Comparison of ENCODE assay signal across 8 cellular contexts in the genomic region with DNA sequence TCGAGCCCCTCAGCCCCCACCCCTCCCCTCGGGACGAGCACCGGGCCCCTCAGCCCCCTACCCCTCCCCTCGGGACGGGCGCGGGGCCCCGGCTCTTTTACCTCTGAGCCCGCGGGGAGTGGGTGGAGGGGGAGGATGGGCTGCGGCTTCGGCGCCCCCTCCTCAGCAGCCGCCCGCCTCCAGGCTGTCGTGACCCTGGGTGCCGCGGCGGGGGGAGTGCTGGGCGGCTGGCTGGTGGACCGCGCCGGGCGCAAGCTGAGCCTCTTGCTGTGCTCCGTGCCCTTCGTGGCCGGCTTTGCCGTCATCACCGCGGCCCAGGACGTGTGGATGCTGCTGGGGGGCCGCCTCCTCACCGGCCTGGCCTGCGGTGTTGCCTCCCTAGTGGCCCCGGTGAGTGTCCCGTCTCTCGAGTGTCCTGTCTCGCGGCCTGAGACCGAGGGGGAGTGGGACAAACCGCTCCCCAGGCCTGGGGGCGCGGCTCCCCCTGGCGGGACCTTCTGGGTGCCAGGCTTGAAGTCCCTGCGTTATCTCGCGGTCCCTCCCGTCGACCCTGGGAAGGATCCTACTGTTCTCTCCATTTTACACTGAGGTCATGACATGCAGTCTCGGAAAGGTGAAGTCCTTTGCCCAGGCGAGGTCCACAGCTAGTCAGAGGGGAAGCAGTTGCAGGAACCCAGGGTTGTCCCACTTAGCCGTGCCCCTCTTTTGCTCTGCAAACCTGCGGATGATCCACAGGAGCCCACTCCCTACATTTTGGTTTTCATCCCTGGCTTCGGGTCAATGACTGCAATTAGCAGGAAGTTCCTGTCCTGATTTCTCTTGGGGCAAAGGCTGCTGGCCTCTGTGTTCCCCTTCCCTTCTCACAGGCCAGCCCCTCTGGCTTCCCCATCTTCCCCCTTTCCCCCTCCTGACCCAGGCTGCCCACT. TPM values are rescaled to one million over a fixed set of nuclear protein-coding genes. Genes with fewer than 3 reads are reported as not detected.
DNase-seq lines count a peak whose midpoint lies in the region; ATAC-seq and TF ChIP-seq lines count a peak whose summit lies in the region.

No MANE protein-coding gene starts in this region.

- H3K9me2 ChIP-seq in DOHH2 (replicated peaks; ENCODE audit: control insufficient read depth, low read length) (no peaks in the 10 kb centered on the region), Karpas-422 (replicated peaks; ENCODE audit: insufficient read depth, low read length) (no peaks in the 10 kb centered on the region)

- in situ Hi-C loops in G401 (cut with HindIII; ENCODE audit: low sequenced_read_pairs) = no loop called here

- peak overlapping the region; percentile 53 for H3K27ac Mint-ChIP-seq in activated CD8-positive, alpha-beta T cell treated with anti-CD3 and anti-CD28 coated beads, Interleukin-2, amount 10 ng/mL, durations not matched to agents 7 days and 5 days
- H3K27ac Mint-ChIP-seq in nephron = peak overlapping the region in 1 of 3 experiments; percentile 42

- peak; percentile 70 for DNase-seq in Karpas-422
- DNase-seq in activated CD8-positive, alpha-beta T cell treated with anti-CD3 and anti-CD28 coated beads, Interleukin-2, amount 10 ng/mL, durations not matched to agents 7 days and 5 days = peak; percentile 46
- DNase-seq in fibroblast of peridontal ligament (ENCODE audit: extremely low read depth) = peak; percentile 13
- no peak for DNase-seq in G401 (ENCODE audit: low spot score)

- H3K27me3 ChIP-seq in DOHH2 (ENCODE audit: control insufficient read depth, low read length) = no peaks in the 10 kb centered on the region
- no peaks in the 10 kb centered on the region for H3K27me3 ChIP-seq in Karpas-422 (ENCODE audit: low read length)

- peaks cover 10% of the 10 kb centered on the region for H3K79me2 ChIP-seq in DOHH2 (ENCODE audit: control insufficient read depth, low read length)
- peaks cover 19% of the 10 kb centered on the region for H3K79me2 ChIP-seq in Karpas-422 (ENCODE audit: low read length)

- CTCF ChIA-PET in activated CD8-positive, alpha-beta T cell treated with anti-CD3 and anti-CD28 coated beads, Interleukin-2, amount 10 ng/mL, durations not matched to agents 7 days and 5 days (lab: Charles Lee) = interaction anchor here (0.8 to 3.4 kb wide), 10 partner anchors 10 to 183 kb away, joined by 3 to 15 read pairs (median 4); no protein-coding TSS in a partner anchor

- peak; percentile 68 for TF ChIP-seq CTCF in DOHH2 (IDR thresholded peaks at IDR 0.05; ENCODE audit: low read depth, low read length, poor library complexity, severe bottlenecking)
- TF ChIP-seq CTCF in nephron (IDR thresholded peaks at IDR 0.05; ENCODE audit: unreplicated experiment in 3 of 3) = peak; percentile 31 to 52 (median 36)

- H3K4me3 Mint-ChIP-seq in activated CD8-positive, alpha-beta T cell treated with anti-CD3 and anti-CD28 coated beads, Interleukin-2, amount 10 ng/mL, durations not matched to agents 7 days and 5 days = peak overlapping the region; percentile 69
- peak overlapping the region; percentile 85 to 91 (median 88) for H3K4me3 Mint-ChIP-seq in nephron

- H3K4me1 ChIP-seq in DOHH2 (ENCODE audit: control insufficient read depth, low read length) (peaks cover 14% of the 10 kb centered on the region), Karpas-422 (ENCODE audit: low read length) (peaks cover 28% of the 10 kb centered on the region)

- H3K9me3 ChIP-seq in DOHH2 (ENCODE audit: control insufficient read depth, insufficient read depth, low read length) = no peaks in the 10 kb centered on the region
- no peaks in the 10 kb centered on the region for H3K9me3 ChIP-seq in Karpas-422 (ENCODE audit: low read length)

- POLR2A ChIA-PET in activated CD8-positive, alpha-beta T cell treated with anti-CD3 and anti-CD28 coated beads, Interleukin-2, amount 10 ng/mL, durations not matched to agents 7 days and 5 days (lab: Charles Lee) = interaction anchor here (0.9 kb wide), 1 partner anchor 53 kb away, joined by 3 read pairs; the partner anchor contains the start of genes LRSAM1 and RPL12

- H2AFZ ChIP-seq in Karpas-422 (ENCODE audit: low read length) = no peak overlapping the region; the same call in 1 of the 2 replicates

- H3K27ac ChIP-seq in DOHH2 (ENCODE audit: low read depth, low read length) (no peak overlapping the region), Karpas-422 (ENCODE audit: low read length) (peak overlapping the region; percentile 49)

- H3K4me1 Mint-ChIP-seq in activated CD8-positive, alpha-beta T cell treated with anti-CD3 and anti-CD28 coated beads, Interleukin-2, amount 10 ng/mL, durations not matched to agents 7 days and 5 days (ENCODE audit: low read depth) = peaks cover 18% of the 10 kb centered on the region
- H3K4me1 Mint-ChIP-seq in nephron = peaks cover 11% of the 10 kb centered on the region

- H3K4me3 ChIP-seq in DOHH2 (ENCODE audit: low read length) (peak overlapping the region; percentile 84), Karpas-422 (ENCODE audit: low read length) (peak overlapping the region; percentile 84)

- peak overlapping the region; percentile 88 for H3K4me2 ChIP-seq in DOHH2 (ENCODE audit: low read length)
- H3K4me2 ChIP-seq in Karpas-422 (ENCODE audit: low read depth, low read length, poor library complexity, severe bottlenecking) = peak overlapping the region; percentile 89

- H3K36me3 Mint-ChIP-seq in activated CD8-positive, alpha-beta T cell treated with anti-CD3 and anti-CD28 coated beads, Interleukin-2, amount 10 ng/mL, durations not matched to agents 7 days and 5 days (ENCODE audit: low read depth) = no peaks in the 10 kb centered on the region
- H3K36me3 Mint-ChIP-seq in nephron (ENCODE audit: low read depth) = no peaks in the 10 kb centered on the region

- ATAC-seq in activated CD8-positive, alpha-beta T cell treated with anti-CD3 and anti-CD28 coated beads, Interleukin-2, amount 10 ng/mL, durations not matched to agents 7 days and 5 days = no peak
- ATAC-seq in GM21576 (IDR thresholded peaks at IDR 0.05; ENCODE audit: unreplicated experiment) (no peak), HG03565 (IDR thresholded peaks at IDR 0.05; ENCODE audit: unreplicated experiment) (no peak)

- no peaks in the 10 kb centered on the region for H3K9me3 Mint-ChIP-seq in activated CD8-positive, alpha-beta T cell treated with anti-CD3 and anti-CD28 coated beads, Interleukin-2, amount 10 ng/mL, durations not matched to agents 7 days and 5 days (ENCODE audit: insufficient read depth)
- no peaks in the 10 kb centered on the region for H3K9me3 Mint-ChIP-seq in nephron

- H3K36me3 ChIP-seq in DOHH2 (ENCODE audit: control insufficient read depth, low read length) (no peaks in the 10 kb centered on the region), Karpas-422 (ENCODE audit: insufficient read depth, low read length) (no peaks in the 10 kb centered on the region)

- H3F3A ChIP-seq in DOHH2 (ENCODE audit: control insufficient read depth, insufficient read depth) = no peaks in the 10 kb centered on the region

- H3K27me3 Mint-ChIP-seq in activated CD8-positive, alpha-beta T cell treated with anti-CD3 and anti-CD28 coated beads, Interleukin-2, amount 10 ng/mL, durations not matched to agents 7 days and 5 days (ENCODE audit: low read depth) = peaks cover 41% of the 10 kb centered on the region
- no peaks in the 10 kb centered on the region for H3K27me3 Mint-ChIP-seq in nephron (ENCODE audit: low read depth)

- peak overlapping the region; percentile 86 for H3K9ac ChIP-seq in Karpas-422 (ENCODE audit: low read length)

- H4K20me1 ChIP-seq in DOHH2 (ENCODE audit: control insufficient read depth, insufficient read depth, low read depth, low read length) (no peaks in the 10 kb centered on the region), Karpas-422 (ENCODE audit: insufficient read depth, low read depth, low read length) (no peaks in the 10 kb centered on the region; the same call in 1 of the 2 replicates)

RNA-seq across cellular contexts. Expression of gene SLC2A8, which starts 1.0 kb away (rescaled TPM):
- 11.3 and 29.4 TPM in 2 replicates for total RNA-seq in Karpas-422 (2014; rRNA removed; shearing (Covaris generic); ENCODE audit: low replicate concordance)
- 1 to 10 TPM; 5.6 to 7.2 TPM for total RNA-seq in activated CD8-positive, alpha-beta T cell treated with anti-CD3 and anti-CD28 coated beads, Interleukin-2, amount 10 ng/mL, durations not matched to agents 7 days and 5 days
- 32.7 and 33.0 TPM in 2 replicates for total RNA-seq in G401 (2014; rRNA removed; shearing (Covaris generic))

RNA-seq across cellular contexts. Expression of gene ZNF79, which starts 26.2 kb away (rescaled TPM):
- 8.1 and 10.5 TPM in 2 replicates for total RNA-seq in Karpas-422 (2014; rRNA removed; shearing (Covaris generic); ENCODE audit: low replicate concordance)
- total RNA-seq in activated CD8-positive, alpha-beta T cell treated with anti-CD3 and anti-CD28 coated beads, Interleukin-2, amount 10 ng/mL, durations not matched to agents 7 days and 5 days = 10 to 100 TPM; 11.3 to 12.1 TPM
- total RNA-seq in G401 (2014; rRNA removed; shearing (Covaris generic)) = 4.8 and 8.8 TPM in 2 replicates

RNA-seq across cellular contexts. Expression of gene RPL12, which starts 53.2 kb away (rescaled TPM):
- total RNA-seq in Karpas-422 (2014; rRNA removed; shearing (Covaris generic); ENCODE audit: low replicate concordance) = 2,789 and 3,026 TPM in 2 replicates
- 1,000 to 10,000 TPM; 1,248 to 1,328 TPM for total RNA-seq in activated CD8-positive, alpha-beta T cell treated with anti-CD3 and anti-CD28 coated beads, Interleukin-2, amount 10 ng/mL, durations not matched to agents 7 days and 5 days
- 1,861 and 2,468 TPM in 2 replicates for total RNA-seq in G401 (2014; rRNA removed; shearing (Covaris generic))

RNA-seq across cellular contexts. Expression of gene LRSAM1, which starts 53.3 kb away (rescaled TPM):
- total RNA-seq in Karpas-422 (2014; rRNA removed; shearing (Covaris generic); ENCODE audit: low replicate concordance) = 14.4 and 15.5 TPM in 2 replicates
- total RNA-seq in activated CD8-positive, alpha-beta T cell treated with anti-CD3 and anti-CD28 coated beads, Interleukin-2, amount 10 ng/mL, durations not matched to agents 7 days and 5 days = 10 to 100 TPM; 17.8 to 18.0 TPM
- total RNA-seq in G401 (2014; rRNA removed; shearing (Covaris generic)) = 20.0 and 20.7 TPM in 2 replicates
